Comparison of ENCODE assay signal across 28 cellular contexts in the genomic region with DNA sequence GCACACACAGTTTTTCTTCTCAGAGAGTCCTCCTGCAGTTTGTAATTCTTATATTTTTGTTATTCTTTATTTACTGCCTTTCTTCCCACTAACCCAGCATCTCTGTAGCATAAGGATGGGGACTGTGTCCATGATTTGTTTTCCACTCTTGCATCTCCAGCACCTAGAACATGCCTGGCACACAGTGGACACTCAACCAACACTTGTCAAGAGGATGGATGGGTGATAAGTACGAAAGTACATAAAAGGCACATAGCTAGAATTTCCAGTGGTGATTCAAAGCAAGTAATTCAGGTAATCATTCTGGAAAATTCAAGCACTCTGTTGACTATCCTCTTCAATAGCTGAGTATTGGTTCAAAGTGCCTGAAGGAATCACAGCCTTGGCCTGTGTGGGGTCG.
"Had no signal": no experiment of that assay in that cellular context is flagged by ENCODE, and none has a peak within 500 bp of the region (broad histone marks: within the 10 kb centered on the region; RNA-seq: fewer than 3 reads in every experiment).

No MANE protein-coding gene starts in this region.

- H3K9me3 ChIP-seq: ascending aorta, body of pancreas, SJSA1 had no signal

- ATAC-seq: activated CD8-positive, alpha-beta memory T cell treated with anti-CD3 and anti-CD28 coated beads, Interleukin-2, amount 10 ng/mL, durations not matched to agents 7 days and 5 days; activated naive CD4-positive, alpha-beta T cell treated with anti-CD3 and anti-CD28 coated beads, Interleukin-2, amount 50 U/mL, for 72 hours; activated naive CD8-positive, alpha-beta T cell treated with anti-CD3 and anti-CD28 coated beads, Interleukin-2, amount 50 U/mL, for 24 hours; body of pancreas; SK-N-SH treated with all-trans-retinoic acid at 6 μM for 48 hours; WTC11 had no signal

- H3K4me3 ChIP-seq: ascending aorta, body of pancreas, MG63, SJSA1 had no signal

- DNase-seq: activated CD4-positive, alpha-beta T cell treated with anti-CD3 and anti-CD28 coated beads for 48 hours; activated CD4-positive, alpha-beta T cell treated with anti-CD3 and anti-CD28 coated beads, Interleukin-2, amount 50 U/mL, for 48 hours; activated CD4-positive, CD25-positive, alpha-beta regulatory T cell treated with anti-CD3 and anti-CD28 coated beads, Interleukin-2, amount 50 U/mL, for 72 hours; activated CD8-positive, alpha-beta memory T cell treated with anti-CD3 and anti-CD28 coated beads, Interleukin-2, amount 10 ng/mL, durations not matched to agents 7 days and 5 days; activated effector memory CD4-positive, alpha-beta T cell treated with Interleukin-2 at 50 U/mL for 16 hours; activated naive CD4-positive, alpha-beta T cell; activated naive CD8-positive, alpha-beta T cell treated with anti-CD3 and anti-CD28 coated beads, Interleukin-2, amount 50 U/mL, for 24 hours; activated T-cell treated with anti-CD3 and anti-CD28 coated beads, Interleukin-2, amount 50 U/mL, for 24 hours; amniotic stem cell; body of pancreas; central memory CD4-positive, alpha-beta T cell; MG63; MV-4-11; NCI-H1092 treated with DMSO at 0.1 percent for 48 hours; NCI-H1417 treated with DMSO at 0.1 percent for 48 hours; NCI-H1694; NCI-H2081; NCI-H2171; NCI-H2227 treated with DMSO at 0.1 percent for 48 hours; NCI-H446 treated with DMSO at 0.1 percent for 48 hours; NCI-H526 treated with DMSO at 0.1 percent for 48 hours; NCI-H82; SHP77 had no signal

- H3K27me3 ChIP-seq: ascending aorta, body of pancreas, MG63, SJSA1 had no signal

- H3K4me1 ChIP-seq: ascending aorta, body of pancreas, SJSA1 had no signal

- H3K27ac ChIP-seq: ascending aorta, body of pancreas, SJSA1 had no signal

- H3K36me3 ChIP-seq: ascending aorta, MG63, SJSA1 had no signal
